In genomic region chr4:146159384-146160058, GRCh38 we compare ENCODE assay signal across 11 cellular contexts. TPM values are rescaled to one million over a fixed set of nuclear protein-coding genes. Genes with fewer than 3 reads are reported as not detected.
DNase-seq lines count a peak whose midpoint lies in the region; ATAC-seq lines count a peak whose summit lies in the region.
"Had no signal": no experiment of that assay in that cellular context is flagged by ENCODE, and none has a peak within 500 bp of the region (broad histone marks: within the 10 kb centered on the region; RNA-seq: fewer than 3 reads in every experiment).

No MANE protein-coding gene starts in this region.

- ATAC-seq in activated T-cell treated with anti-CD3 and anti-CD28 coated beads, Interleukin-2, amount 50 U/mL, for 72 hours (replicated peaks in 1 of 2) = peak; percentile 75 to 93
- peak; percentile 87 for ATAC-seq in HG03432 (IDR thresholded peaks at IDR 0.05; ENCODE audit: unreplicated experiment)
- ATAC-seq: right cardiac atrium had no signal

- H3F3A ChIP-seq in GM23248 (ENCODE audit: insufficient read depth) = no peaks in the 10 kb centered on the region

- peaks cover 14% of the 10 kb centered on the region for H3K27me3 Mint-ChIP-seq in activated T-cell treated with anti-CD3 and anti-CD28 coated beads, Interleukin-2, amount 50 U/mL, for 72 hours (ENCODE audit: low read depth)
- H3K27me3 Mint-ChIP-seq in activated T-cell treated with anti-CD3 and anti-CD28 coated beads, Interleukin-2, amount 50 U/mL, for 24 hours = peaks cover 41% of the 10 kb centered on the region

- H3K9me3 Mint-ChIP-seq in activated T-cell treated with anti-CD3 and anti-CD28 coated beads, Interleukin-2, amount 50 U/mL, for 72 hours = peaks cover 5 to 8% of the 10 kb centered on the region in 2 donors
- H3K9me3 Mint-ChIP-seq in activated T-cell treated with anti-CD3 and anti-CD28 coated beads, Interleukin-2, amount 50 U/mL, for 24 hours = peaks cover 19% of the 10 kb centered on the region

- peaks cover 20% of the 10 kb centered on the region for H3K4me1 Mint-ChIP-seq in activated T-cell treated with anti-CD3 and anti-CD28 coated beads, Interleukin-2, amount 50 U/mL, for 72 hours (ENCODE audit: low read depth)
- H3K4me1 Mint-ChIP-seq in activated T-cell treated with anti-CD3 and anti-CD28 coated beads, Interleukin-2, amount 50 U/mL, for 24 hours (ENCODE audit: low read depth) = peaks cover 10% of the 10 kb centered on the region

- H3K36me3 ChIP-seq in GM23248 (ENCODE audit: low read depth) (no peaks in the 10 kb centered on the region), subcutaneous abdominal adipose tissue (ENCODE audit: control insufficient read depth in 5 of 5, insufficient read depth in 5 of 5, low read length in 5 of 5) (no peaks in the 10 kb centered on the region)

- H2AFZ ChIP-seq in GM23248 = 0 out of 2 replicates have a peak overlapping the region, but pooled peaks have one; percentile 10

- H3K9me3 ChIP-seq in GM23248 (ENCODE audit: low read depth) (no peaks in the 10 kb centered on the region), subcutaneous abdominal adipose tissue (ENCODE audit: control insufficient read depth in 5 of 5, low read length in 5 of 5) (peaks cover 0 to 10% (median 6%) of the 10 kb centered on the region in 5 donors)
- H3K9me3 ChIP-seq: SK-N-SH had no signal

- H3K4me2 ChIP-seq in GM23248 (ENCODE audit: unreplicated experiment) = no peak overlapping the region
- H3K4me2 ChIP-seq: SK-N-SH had no signal

- peaks cover under 1% of the 10 kb centered on the region; the same call in 1 of the 2 replicates for H3K9me2 ChIP-seq in GM23248 (ENCODE audit: insufficient read depth)
- H3K9me2 ChIP-seq: SK-N-SH had no signal

- in situ Hi-C loops in GM23248 (cut with MboI) = no loop called here

- peak overlapping the region in 1 of 2 donors; percentile 58 for H3K4me3 Mint-ChIP-seq in activated T-cell treated with anti-CD3 and anti-CD28 coated beads, Interleukin-2, amount 50 U/mL, for 72 hours
- H3K4me3 Mint-ChIP-seq in activated T-cell treated with anti-CD3 and anti-CD28 coated beads, Interleukin-2, amount 50 U/mL, for 24 hours = no peak overlapping the region

- H3K79me2 ChIP-seq in GM23248 (ENCODE audit: insufficient read depth) = no peaks in the 10 kb centered on the region

- 55 to 59% methylated on average over 4 of the region's 4 CpGs for WGBS in GM23248 (ENCODE audit: low coverage in 1 of 2, low lambda C conversion rate in 2 of 2, missing lambda C conversion rate in 2 of 2), 2 experiments

- peak in 1 of 2 donors; percentile 29 for DNase-seq in activated T-cell treated with anti-CD3 and anti-CD28 coated beads, Interleukin-2, amount 50 U/mL, for 72 hours
- DNase-seq in activated T-cell treated with anti-CD3 and anti-CD28 coated beads, Interleukin-2, amount 50 U/mL, for 24 hours = no peak
- DNase-seq in GM23248 (peak; percentile 4), HCEC 1CT (no peak)
- DNase-seq in stimulated activated CD4-positive, alpha-beta T cell treated with anti-CD3 and anti-CD28 coated beads, Interleukin-4, amount 100 ng/mL, for 1 hour = no peak
- no peak for DNase-seq in central memory CD4-positive, alpha-beta T cell
- DNase-seq: mammary epithelial cell, right cardiac atrium, SK-N-SH had no signal

- peaks cover 6 to 11% of the 10 kb centered on the region in 2 donors for H3K36me3 Mint-ChIP-seq in activated T-cell treated with anti-CD3 and anti-CD28 coated beads, Interleukin-2, amount 50 U/mL, for 72 hours (ENCODE audit: insufficient read depth in 2 of 2)
- peaks cover 4% of the 10 kb centered on the region for H3K36me3 Mint-ChIP-seq in activated T-cell treated with anti-CD3 and anti-CD28 coated beads, Interleukin-2, amount 50 U/mL, for 24 hours (ENCODE audit: low read depth)

- H3K4me1 ChIP-seq in GM23248 (ENCODE audit: insufficient read depth) (no peaks in the 10 kb centered on the region), subcutaneous abdominal adipose tissue (ENCODE audit: control insufficient read depth in 5 of 5, insufficient read depth in 5 of 5, low read length in 5 of 5) (peaks cover 0 to 17% (median 12%) of the 10 kb centered on the region in 5 donors)

- H3K27ac ChIP-seq in GM23248 = no peak overlapping the region
- H3K27ac ChIP-seq in subcutaneous abdominal adipose tissue (ENCODE audit: low read depth, low read length) = peak overlapping the region; percentile 83

- no peak overlapping the region for H3K27ac Mint-ChIP-seq in activated T-cell treated with anti-CD3 and anti-CD28 coated beads, Interleukin-2, amount 50 U/mL, for 72 hours
- no peak overlapping the region for H3K27ac Mint-ChIP-seq in activated T-cell treated with anti-CD3 and anti-CD28 coated beads, Interleukin-2, amount 50 U/mL, for 24 hours

- H3K4me3 ChIP-seq in GM23248 = no peak overlapping the region
- no peak overlapping the region for H3K4me3 ChIP-seq in subcutaneous abdominal adipose tissue (ENCODE audit: low read depth in 1 of 5, low read length in 5 of 5)

- H3K27me3 ChIP-seq in GM23248 (replicated peaks; ENCODE audit: insufficient read depth) (0 out of 2 replicates have a peak, but pooled peaks cover 5% of the 10 kb centered on the region), subcutaneous abdominal adipose tissue (ENCODE audit: control insufficient read depth in 5 of 5, insufficient read depth in 4 of 5, low read length in 5 of 5) (no peaks in the 10 kb centered on the region)

- no peaks in the 10 kb centered on the region for H4K20me1 ChIP-seq in GM23248 (ENCODE audit: insufficient read depth)

- H3K9ac ChIP-seq in GM23248 (no peak overlapping the region), subcutaneous abdominal adipose tissue (ENCODE audit: low read length in 5 of 5) (no peak overlapping the region)
- H3K9ac ChIP-seq: SK-N-SH had no signal

RNA-seq across cellular contexts. Expression of gene LSM6, which starts 16.0 kb away (rescaled TPM):
- total RNA-seq in activated T-cell treated with anti-CD3 and anti-CD28 coated beads, Interleukin-2, amount 50 U/mL, for 72 hours = 10 to 100 TPM; 54.6 to 55.1 TPM
- 28.8 and 32.3 TPM in 2 replicates for total RNA-seq in GM23248 (2014; rRNA removed; shearing (Covaris generic))
- polyA plus RNA-seq in GM23248 (2016; fragmentation: Nextera tagmentation; extraction: Ambion mirVana) = 38.9 and 40.8 TPM in 2 replicates

RNA-seq across cellular contexts. Expression of gene REELD1, which starts 54.8 kb away (rescaled TPM):
- under 1 TPM; 0.79 to 0.97 TPM for total RNA-seq in activated T-cell treated with anti-CD3 and anti-CD28 coated beads, Interleukin-2, amount 50 U/mL, for 72 hours
- total RNA-seq in GM23248 (2014; rRNA removed; shearing (Covaris generic)) = not detected in 2 replicates
- not detected in 2 replicates for polyA plus RNA-seq in GM23248 (2016; fragmentation: Nextera tagmentation; extraction: Ambion mirVana)
- total RNA-seq: mammary epithelial cell had no signal
- polyA plus RNA-seq: mammary epithelial cell, SK-N-SH had no signal
